In the genomic region with DNA sequence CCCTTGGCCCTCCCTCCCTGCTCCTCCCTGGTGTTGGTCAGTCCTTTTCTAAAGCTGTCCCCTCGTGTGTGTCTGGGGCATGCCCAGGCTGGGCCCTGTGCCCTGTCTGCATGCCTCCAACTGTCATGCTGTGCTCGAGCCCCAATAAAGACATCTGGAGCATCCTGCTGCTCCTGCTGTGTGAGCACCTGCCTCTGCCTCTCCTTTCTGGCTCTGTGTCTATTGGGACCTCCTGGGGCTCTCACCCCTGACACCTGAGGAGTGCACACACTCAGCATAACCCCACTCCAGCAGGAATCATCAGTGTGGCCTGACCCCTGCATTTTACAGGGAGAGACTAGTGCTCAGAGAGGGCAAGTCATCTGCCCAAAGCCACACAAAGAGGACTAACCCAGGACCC, we compare ENCODE assay signal across 16 cellular contexts. TPM values are rescaled to one million over a fixed set of nuclear protein-coding genes. Genes with fewer than 3 reads are reported as not detected.
A peak's percentile ranks its signal among the peaks of the same experiment; 100 is the strongest.
DNase-seq lines count a peak whose midpoint lies in the region; ATAC-seq and TF ChIP-seq lines count a peak whose summit lies in the region.
"Had no signal": no experiment of that assay in that cellular context is flagged by ENCODE, and none has a peak within 500 bp of the region (broad histone marks: within the 10 kb centered on the region; RNA-seq: fewer than 3 reads in every experiment).

No MANE protein-coding gene starts in this region.

- DNase-seq in Calu3: no peak
- DNase-seq in HFFc6: no peak
- DNase-seq in NCI-H446 (lab: John Stamatoyannopoulos, UW): peak; percentile 44 to 76
- no peak for DNase-seq in NCI-H82 treated with DMSO at 0.1 percent for 48 hours (lab: John Stamatoyannopoulos, UW; ENCODE audit: unreplicated experiment)
- no peak for DNase-seq in activated CD8-positive, alpha-beta memory T cell treated with anti-CD3 and anti-CD28 coated beads, Interleukin-2, amount 50 U/mL, for 48 hours
- no peak for DNase-seq in activated CD4-positive, alpha-beta T cell treated with anti-CD3 and anti-CD28 coated beads, Interleukin-2, amount 50 U/mL, for 48 hours
- DNase-seq: activated CD4-positive, CD25-positive, alpha-beta regulatory T cell; brain microvascular endothelial cell; CD8-positive, alpha-beta memory T cell; mesenchymal stem cell; MV-4-11; stimulated activated naive CD4-positive, alpha-beta T cell treated with Interleukin-2 at 50 U/mL for 16 hours; trophoblast cell had no signal

- H3K4me1 Mint-ChIP-seq in Calu3 (ENCODE audit: low read depth, unreplicated experiment): peaks cover 51% of the 10 kb centered on the region
- H3K4me1 Mint-ChIP-seq in HFFc6 (ENCODE audit: low read depth): peaks cover 65% of the 10 kb centered on the region
- peaks cover 21% of the 10 kb centered on the region for H3K4me1 Mint-ChIP-seq in dendritic cell treated with granulocyte-macrophage colony-stimulating factor and Interleukin-4, amounts not matched to agents 40 ng/mL and 50 ng/mL, for 4 days (ENCODE audit: low read depth)
- H3K4me1 Mint-ChIP-seq: CD8-positive, alpha-beta memory T cell had no signal

- H3K4me3 Mint-ChIP-seq in Calu3 (ENCODE audit: low read depth, unreplicated experiment) (no peak overlapping the region), HFFc6 (no peak overlapping the region)
- H3K4me3 Mint-ChIP-seq in dendritic cell treated with granulocyte-macrophage colony-stimulating factor and Interleukin-4, amounts not matched to agents 40 ng/mL and 50 ng/mL, for 4 days: no peak overlapping the region
- H3K4me3 Mint-ChIP-seq: CD8-positive, alpha-beta memory T cell; natural killer cell treated with Interleukin-12 subunit alpha and Interleukin-12 subunit beta and Interleukin-15 and Interleukin-18, amount 100 ng/mL, for 72 hours had no signal

- no peak for ATAC-seq in HG03521 (IDR thresholded peaks at IDR 0.05; ENCODE audit: unreplicated experiment)
- ATAC-seq: natural killer cell treated with Interleukin-12 subunit alpha and Interleukin-12 subunit beta and Interleukin-15 and Interleukin-18, amount 100 ng/mL, for 72 hours had no signal

- H3K36me3 Mint-ChIP-seq in Calu3 (ENCODE audit: insufficient read depth, unreplicated experiment): peaks cover 24% of the 10 kb centered on the region
- H3K36me3 Mint-ChIP-seq in HFFc6 (ENCODE audit: low read depth): peaks cover 4% of the 10 kb centered on the region
- H3K36me3 Mint-ChIP-seq in dendritic cell treated with granulocyte-macrophage colony-stimulating factor and Interleukin-4, amounts not matched to agents 40 ng/mL and 50 ng/mL, for 4 days (ENCODE audit: low read depth): no peaks in the 10 kb centered on the region
- H3K36me3 Mint-ChIP-seq: natural killer cell treated with Interleukin-12 subunit alpha and Interleukin-12 subunit beta and Interleukin-15 and Interleukin-18, amount 100 ng/mL, for 72 hours had no signal

- intact Hi-C loops in Calu3 (cut with micrococcal nuclease; ENCODE audit: unreplicated experiment): no loop called here
- intact Hi-C loops in dendritic cell treated with granulocyte-macrophage colony-stimulating factor and Interleukin-4, amounts not matched to agents 40 ng/mL and 50 ng/mL, for 4 days (cut with micrococcal nuclease): no loop called here

- no peak for TF ChIP-seq CTCF in Calu3 (IDR thresholded peaks at IDR 0.05; ENCODE audit: unreplicated experiment)
- no peak for TF ChIP-seq CTCF in HFFc6 (IDR thresholded peaks at IDR 0.05)

- CTCF ChIA-PET in Calu3 (lab: Charles Lee): no interaction called here

- H3K27ac Mint-ChIP-seq in Calu3 (ENCODE audit: unreplicated experiment) (peak overlapping the region; percentile 95), HFFc6 (peak overlapping the region; percentile 92; the same call in 1 of the 2 replicates)
- H3K27ac Mint-ChIP-seq in dendritic cell treated with granulocyte-macrophage colony-stimulating factor and Interleukin-4, amounts not matched to agents 40 ng/mL and 50 ng/mL, for 4 days: peak overlapping the region; percentile 4
- H3K27ac Mint-ChIP-seq: natural killer cell treated with Interleukin-12 subunit alpha and Interleukin-12 subunit beta and Interleukin-15 and Interleukin-18, amount 100 ng/mL, for 72 hours had no signal

- no TSS peak for BruUV-seq in Calu3 (replicated peaks; lab: Mats Ljungman, UMichigan)

- H3K27me3 Mint-ChIP-seq in Calu3 (ENCODE audit: unreplicated experiment) (no peaks in the 10 kb centered on the region), HFFc6 (ENCODE audit: insufficient read depth) (peaks cover 4% of the 10 kb centered on the region)
- H3K27me3 Mint-ChIP-seq in dendritic cell treated with granulocyte-macrophage colony-stimulating factor and Interleukin-4, amounts not matched to agents 40 ng/mL and 50 ng/mL, for 4 days: no peaks in the 10 kb centered on the region
- H3K27me3 Mint-ChIP-seq: CD8-positive, alpha-beta memory T cell had no signal

- H3K9me3 Mint-ChIP-seq in Calu3 (ENCODE audit: low read depth, unreplicated experiment) (no peaks in the 10 kb centered on the region), HFFc6 (no peaks in the 10 kb centered on the region)
- no peaks in the 10 kb centered on the region for H3K9me3 Mint-ChIP-seq in dendritic cell treated with granulocyte-macrophage colony-stimulating factor and Interleukin-4, amounts not matched to agents 40 ng/mL and 50 ng/mL, for 4 days
- H3K9me3 Mint-ChIP-seq: CD8-positive, alpha-beta memory T cell; natural killer cell treated with Interleukin-12 subunit alpha and Interleukin-12 subunit beta and Interleukin-15 and Interleukin-18, amount 100 ng/mL, for 72 hours had no signal

RNA-seq across cellular contexts. Expression of a gene that starts 23.7 kb away (rescaled TPM):
- 16.0 and 24.3 TPM in 2 replicates for total RNA-seq in Calu3 (2022)
- total RNA-seq in HFFc6 (2021; fragmentation: NEBNext Ultra II Directional; extraction: Animal tissue kit (Norgen Biotek cat#: 25700)): 10 to 100 TPM in 4 of 6 experiments, 1 to 10 TPM in 2; 8.8 to 22.6 (median 11.2) TPM

Comparison
In these comparisons a context has a peak if more than half of its experiments do, and no peak if none do; other contexts are left out.
1. DNase-seq: peak in NCI-H446 (2 of 2); none in Calu3 (single experiment), HFFc6 (single experiment), NCI-H82 treated with DMSO at 0.1 percent for 48 hours (single experiment), activated CD8-positive, alpha-beta memory T cell treated with anti-CD3 and anti-CD28 coated beads, Interleukin-2, amount 50 U/mL, for 48 hours (single experiment) and activated CD4-positive, alpha-beta T cell treated with anti-CD3 and anti-CD28 coated beads, Interleukin-2, amount 50 U/mL, for 48 hours (0 of 2).
2. H3K27ac Mint-ChIP-seq: peak in every context shown above with its lines; median percentile 95 in Calu3; 92 in HFFc6; 4 in dendritic cell treated with granulocyte-macrophage colony-stimulating factor and Interleukin-4, amounts not matched to agents 40 ng/mL and 50 ng/mL, for 4 days.